In the genomic region with DNA sequence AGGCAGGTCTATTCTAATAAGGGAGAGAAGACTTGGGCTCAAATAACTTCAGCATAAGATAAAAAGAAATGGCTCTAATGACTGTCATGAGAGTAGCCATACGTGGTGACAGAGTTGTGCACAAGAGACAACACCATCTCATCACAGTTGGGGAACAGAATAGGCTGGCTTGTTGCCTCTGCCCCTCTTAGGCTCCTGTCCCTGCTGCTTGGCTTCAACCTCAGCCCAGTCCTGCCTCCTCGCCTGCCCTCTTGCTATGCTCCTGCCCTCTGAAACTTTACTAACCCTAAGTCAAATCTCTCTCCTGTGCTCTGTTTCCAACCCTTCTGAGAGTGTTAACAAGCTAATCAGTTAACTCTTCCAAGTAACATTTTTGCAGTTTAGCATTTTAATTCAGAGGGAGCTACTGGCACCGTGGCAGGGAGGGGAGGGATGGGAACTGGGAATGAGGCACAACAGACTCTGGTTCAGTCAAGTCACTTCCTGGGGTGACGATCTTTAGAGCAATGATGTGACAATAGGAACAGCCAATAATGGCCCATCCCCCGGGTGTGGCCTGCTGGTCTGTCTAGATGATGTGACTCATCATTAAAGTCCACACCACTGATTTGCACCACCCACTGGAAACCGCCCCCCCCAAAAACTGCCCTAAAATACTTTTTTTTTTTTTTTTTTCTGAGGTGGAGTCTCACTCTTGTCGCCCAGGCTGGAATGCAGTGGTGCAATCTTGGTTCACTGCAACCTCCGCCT, we compare ENCODE assay signal across 1 cellular context.
TF ChIP-seq lines count a peak whose summit lies in the region.

No MANE protein-coding gene starts in this region.

TF ChIP-seq in K562, 482 proteins besides CTCF, POLR2A, EP300 and RAD21 (continued from another document):
- TF ChIP-seq, protein P1, sequence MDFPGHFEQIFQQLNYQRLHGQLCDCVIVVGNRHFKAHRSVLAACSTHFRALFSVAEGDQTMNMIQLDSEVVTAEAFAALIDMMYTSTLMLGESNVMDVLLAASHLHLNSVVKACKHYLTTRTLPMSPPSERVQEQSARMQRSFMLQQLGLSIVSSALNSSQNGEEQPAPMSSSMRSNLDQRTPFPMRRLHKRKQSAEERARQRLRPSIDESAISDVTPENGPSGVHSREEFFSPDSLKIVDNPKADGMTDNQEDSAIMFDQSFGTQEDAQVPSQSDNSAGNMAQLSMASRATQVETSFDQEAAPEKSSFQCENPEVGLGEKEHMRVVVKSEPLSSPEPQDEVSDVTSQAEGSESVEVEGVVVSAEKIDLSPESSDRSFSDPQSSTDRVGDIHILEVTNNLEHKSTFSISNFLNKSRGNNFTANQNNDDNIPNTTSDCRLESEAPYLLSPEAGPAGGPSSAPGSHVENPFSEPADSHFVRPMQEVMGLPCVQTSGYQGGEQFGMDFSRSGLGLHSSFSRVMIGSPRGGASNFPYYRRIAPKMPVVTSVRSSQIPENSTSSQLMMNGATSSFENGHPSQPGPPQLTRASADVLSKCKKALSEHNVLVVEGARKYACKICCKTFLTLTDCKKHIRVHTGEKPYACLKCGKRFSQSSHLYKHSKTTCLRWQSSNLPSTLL (IDR thresholded peaks at IDR 0.05), result no peak
- TF ChIP-seq ZNF311 (CRISPR knock-in tag; IDR thresholded peaks at IDR 0.05) (no peak), ESRRA (IDR thresholded peaks at IDR 0.05; ENCODE audit: borderline replicate concordance, low read depth) (no peak), EP400 (IDR thresholded peaks at IDR 0.05) (no peak), RBM15 (IDR thresholded peaks at IDR 0.05; ENCODE audit: insufficient read depth, low read length) (no peak), MAFG (tag; conservative IDR thresholded peaks at IDR 0.05) (peak; percentile 58), SAFB (IDR thresholded peaks at IDR 0.05; ENCODE audit: borderline replicate concordance, low read depth, low read length) (no peak), PHTF2 (CRISPR knock-in tag; IDR thresholded peaks at IDR 0.05) (no peak), POLR2H (tag; IDR thresholded peaks at IDR 0.05; ENCODE audit: low read depth) (no peak), PPARD (CRISPR knock-in tag; IDR thresholded peaks at IDR 0.05) (no peak), KDM5B (IDR thresholded peaks at IDR 0.05; ENCODE audit: insufficient replicate concordance, low read depth, low read length) (no peak), CCAR2 (IDR thresholded peaks at IDR 0.05; ENCODE audit: low read depth, low read length) (no peak), ZNF699 (CRISPR knock-in tag; IDR thresholded peaks at IDR 0.05; ENCODE audit: insufficient replicate concordance) (no peak), PCBP1 (IDR thresholded peaks at IDR 0.05; ENCODE audit: low read depth, low read length, poor library complexity, severe bottlenecking) (no peak), FOSL1 (tag; conservative IDR thresholded peaks at IDR 0.05) (peak; percentile 26; the same call in 1 of the 2 replicates), RCOR1 (IDR thresholded peaks at IDR 0.05; ENCODE audit: borderline replicate concordance in 1 of 2, low read depth in 2 of 2, low read length in 2 of 2) (peak in 1 of 2 experiments; percentile 77; a peak in 2 of 4 replicates), NFATC3 (IDR thresholded peaks at IDR 0.05) (no peak)
- TF ChIP-seq, protein P2, sequence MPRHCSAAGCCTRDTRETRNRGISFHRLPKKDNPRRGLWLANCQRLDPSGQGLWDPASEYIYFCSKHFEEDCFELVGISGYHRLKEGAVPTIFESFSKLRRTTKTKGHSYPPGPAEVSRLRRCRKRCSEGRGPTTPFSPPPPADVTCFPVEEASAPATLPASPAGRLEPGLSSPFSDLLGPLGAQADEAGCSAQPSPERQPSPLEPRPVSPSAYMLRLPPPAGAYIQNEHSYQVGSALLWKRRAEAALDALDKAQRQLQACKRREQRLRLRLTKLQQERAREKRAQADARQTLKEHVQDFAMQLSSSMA (CRISPR knock-in tag; IDR thresholded peaks at IDR 0.05), result no peak
- TF ChIP-seq, protein P3, sequence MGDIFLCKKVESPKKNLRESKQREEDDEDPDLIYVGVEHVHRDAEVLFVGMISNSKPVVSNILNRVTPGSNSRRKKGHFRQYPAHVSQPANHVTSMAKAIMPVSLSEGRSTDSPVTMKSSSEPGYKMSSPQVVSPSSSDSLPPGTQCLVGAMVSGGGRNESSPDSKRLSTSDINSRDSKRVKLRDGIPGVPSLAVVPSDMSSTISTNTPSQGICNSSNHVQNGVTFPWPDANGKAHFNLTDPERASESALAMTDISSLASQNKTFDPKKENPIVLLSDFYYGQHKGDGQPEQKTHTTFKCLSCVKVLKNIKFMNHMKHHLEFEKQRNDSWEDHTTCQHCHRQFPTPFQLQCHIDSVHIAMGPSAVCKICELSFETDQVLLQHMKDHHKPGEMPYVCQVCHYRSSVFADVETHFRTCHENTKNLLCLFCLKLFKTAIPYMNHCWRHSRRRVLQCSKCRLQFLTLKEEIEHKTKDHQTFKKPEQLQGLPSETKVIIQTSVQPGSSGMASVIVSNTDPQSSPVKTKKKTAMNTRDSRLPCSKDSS (IDR thresholded peaks at IDR 0.05; ENCODE audit: low read depth, partially characterized antibody), result no peak
